Comparison of ENCODE assay signal across 3 cellular contexts in the genomic region with DNA sequence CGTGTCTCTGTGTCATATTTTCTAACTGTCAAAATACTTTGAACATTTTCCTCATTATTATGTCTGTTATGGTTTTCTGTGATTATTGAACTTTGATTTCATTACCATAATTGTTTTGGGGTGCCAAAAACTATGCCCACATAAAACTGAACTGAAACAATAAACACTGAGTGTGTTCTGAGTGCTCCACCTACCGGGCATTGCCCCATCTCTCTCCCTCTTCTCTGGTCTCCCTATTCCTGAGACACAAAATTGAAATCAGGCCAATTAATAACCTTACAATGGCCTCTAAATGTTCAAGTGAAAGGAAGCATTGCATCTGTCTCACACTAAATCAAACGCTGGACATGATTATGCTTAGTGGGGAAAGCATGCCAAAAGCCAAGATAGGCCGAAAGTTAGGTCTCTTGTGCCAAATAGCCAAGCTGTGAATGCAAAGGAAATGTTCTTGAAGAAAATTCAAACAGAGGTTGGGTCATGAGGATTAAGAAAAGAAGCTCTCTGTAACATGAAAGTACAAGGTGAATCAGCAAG.
TF ChIP-seq lines count a peak whose summit lies in the region.

No MANE protein-coding gene starts in this region.

TF ChIP-seq in SK-N-SH, 30 proteins besides CTCF, POLR2A, EP300 and RAD21 (continued from another document):
- no peak for TF ChIP-seq FOXJ3 (CRISPR knock-in tag; IDR thresholded peaks at IDR 0.05)

TF ChIP-seq in SK-N-SH treated with all-trans-retinoic acid at 6 μM for 48 hours, 23 proteins besides CTCF, POLR2A, EP300 and RAD21 (continued from another document):
- TF ChIP-seq, protein P1, sequence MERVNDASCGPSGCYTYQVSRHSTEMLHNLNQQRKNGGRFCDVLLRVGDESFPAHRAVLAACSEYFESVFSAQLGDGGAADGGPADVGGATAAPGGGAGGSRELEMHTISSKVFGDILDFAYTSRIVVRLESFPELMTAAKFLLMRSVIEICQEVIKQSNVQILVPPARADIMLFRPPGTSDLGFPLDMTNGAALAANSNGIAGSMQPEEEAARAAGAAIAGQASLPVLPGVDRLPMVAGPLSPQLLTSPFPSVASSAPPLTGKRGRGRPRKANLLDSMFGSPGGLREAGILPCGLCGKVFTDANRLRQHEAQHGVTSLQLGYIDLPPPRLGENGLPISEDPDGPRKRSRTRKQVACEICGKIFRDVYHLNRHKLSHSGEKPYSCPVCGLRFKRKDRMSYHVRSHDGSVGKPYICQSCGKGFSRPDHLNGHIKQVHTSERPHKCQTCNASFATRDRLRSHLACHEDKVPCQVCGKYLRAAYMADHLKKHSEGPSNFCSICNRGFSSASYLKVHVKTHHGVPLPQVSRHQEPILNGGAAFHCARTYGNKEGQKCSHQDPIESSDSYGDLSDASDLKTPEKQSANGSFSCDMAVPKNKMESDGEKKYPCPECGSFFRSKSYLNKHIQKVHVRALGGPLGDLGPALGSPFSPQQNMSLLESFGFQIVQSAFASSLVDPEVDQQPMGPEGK (CRISPR knock-in tag; IDR thresholded peaks at IDR 0.05; ENCODE audit: borderline replicate concordance) = no peak
- TF ChIP-seq ZNF565 (CRISPR knock-in tag; conservative IDR thresholded peaks at IDR 0.05; ENCODE audit: low read depth) = no peak
- no peak for TF ChIP-seq CREB5 (CRISPR knock-in tag; IDR thresholded peaks at IDR 0.05; ENCODE audit: low read depth)
- TF ChIP-seq ZFP30 (CRISPR knock-in tag; IDR thresholded peaks at IDR 0.05) = no peak
- no peak for TF ChIP-seq ZC3H10 (CRISPR knock-in tag; IDR thresholded peaks at IDR 0.05)
- TF ChIP-seq TSHZ2 (CRISPR knock-in tag; IDR thresholded peaks at IDR 0.05) = no peak
- no peak for TF ChIP-seq ZNF8 (CRISPR knock-in tag; IDR thresholded peaks at IDR 0.05)
- no peak for TF ChIP-seq ZFP3 (CRISPR knock-in tag; IDR thresholded peaks at IDR 0.05)
- no peak for TF ChIP-seq GLIS3 (CRISPR knock-in tag; IDR thresholded peaks at IDR 0.05)
- no peak for TF ChIP-seq TCF4 (CRISPR knock-in tag; IDR thresholded peaks at IDR 0.05; ENCODE audit: borderline replicate concordance)
- TF ChIP-seq BACH2 (CRISPR knock-in tag; IDR thresholded peaks at IDR 0.05; ENCODE audit: borderline replicate concordance) = no peak
- no peak for TF ChIP-seq RARB (CRISPR knock-in tag; IDR thresholded peaks at IDR 0.05)
- TF ChIP-seq TOX (CRISPR knock-in tag; IDR thresholded peaks at IDR 0.05; ENCODE audit: borderline replicate concordance) = no peak
- TF ChIP-seq PPARA (CRISPR knock-in tag; IDR thresholded peaks at IDR 0.05; ENCODE audit: borderline replicate concordance) = no peak
- no peak for TF ChIP-seq ZNF70 (CRISPR knock-in tag; IDR thresholded peaks at IDR 0.05)
- no peak for TF ChIP-seq ESRRG (CRISPR knock-in tag; IDR thresholded peaks at IDR 0.05)

TF ChIP-seq in GM12878, 131 proteins besides CTCF, POLR2A, EP300 and RAD21:
- no peak for TF ChIP-seq ZBTB11 (CRISPR knock-in tag; IDR thresholded peaks at IDR 0.05)
- no peak for TF ChIP-seq ZBED1 (IDR thresholded peaks at IDR 0.05; ENCODE audit: borderline replicate concordance)
- TF ChIP-seq HDAC6 (IDR thresholded peaks at IDR 0.05; ENCODE audit: unreplicated experiment) = no peak
- TF ChIP-seq TCF12 (IDR thresholded peaks at IDR 0.05; ENCODE audit: low read depth, low read length) = no peak
- no peak for TF ChIP-seq BMI1 (IDR thresholded peaks at IDR 0.05; ENCODE audit: borderline replicate concordance)
- TF ChIP-seq, protein P2, sequence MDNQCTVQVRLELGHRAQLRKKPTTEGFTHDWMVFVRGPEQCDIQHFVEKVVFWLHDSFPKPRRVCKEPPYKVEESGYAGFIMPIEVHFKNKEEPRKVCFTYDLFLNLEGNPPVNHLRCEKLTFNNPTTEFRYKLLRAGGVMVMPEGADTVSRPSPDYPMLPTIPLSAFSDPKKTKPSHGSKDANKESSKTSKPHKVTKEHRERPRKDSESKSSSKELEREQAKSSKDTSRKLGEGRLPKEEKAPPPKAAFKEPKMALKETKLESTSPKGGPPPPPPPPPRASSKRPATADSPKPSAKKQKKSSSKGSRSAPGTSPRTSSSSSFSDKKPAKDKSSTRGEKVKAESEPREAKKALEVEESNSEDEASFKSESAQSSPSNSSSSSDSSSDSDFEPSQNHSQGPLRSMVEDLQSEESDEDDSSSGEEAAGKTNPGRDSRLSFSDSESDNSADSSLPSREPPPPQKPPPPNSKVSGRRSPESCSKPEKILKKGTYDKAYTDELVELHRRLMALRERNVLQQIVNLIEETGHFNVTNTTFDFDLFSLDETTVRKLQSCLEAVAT (IDR thresholded peaks at IDR 0.05) = no peak
- TF ChIP-seq SMAD5 (IDR thresholded peaks at IDR 0.05; ENCODE audit: low read depth) = no peak
- no peak for TF ChIP-seq RB1 (IDR thresholded peaks at IDR 0.05; ENCODE audit: borderline replicate concordance)
- TF ChIP-seq BRCA1 (IDR thresholded peaks at IDR 0.05; ENCODE audit: low read depth, low read length) = no peak
- TF ChIP-seq, protein P3, sequence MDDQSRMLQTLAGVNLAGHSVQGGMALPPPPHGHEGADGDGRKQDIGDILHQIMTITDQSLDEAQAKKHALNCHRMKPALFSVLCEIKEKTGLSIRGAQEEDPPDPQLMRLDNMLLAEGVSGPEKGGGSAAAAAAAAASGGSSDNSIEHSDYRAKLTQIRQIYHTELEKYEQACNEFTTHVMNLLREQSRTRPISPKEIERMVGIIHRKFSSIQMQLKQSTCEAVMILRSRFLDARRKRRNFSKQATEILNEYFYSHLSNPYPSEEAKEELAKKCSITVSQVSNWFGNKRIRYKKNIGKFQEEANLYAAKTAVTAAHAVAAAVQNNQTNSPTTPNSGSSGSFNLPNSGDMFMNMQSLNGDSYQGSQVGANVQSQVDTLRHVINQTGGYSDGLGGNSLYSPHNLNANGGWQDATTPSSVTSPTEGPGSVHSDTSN (IDR thresholded peaks at IDR 0.05; ENCODE audit: insufficient replicate concordance, low read depth, low read length) = no peak
- no peak for TF ChIP-seq CEBPB (IDR thresholded peaks at IDR 0.05; ENCODE audit: borderline replicate concordance in 1 of 2, low read depth in 2 of 2, low read length in 2 of 2)
- no peak for TF ChIP-seq NR2F1 (conservative IDR thresholded peaks at IDR 0.05)
- TF ChIP-seq EZH2 (IDR thresholded peaks at IDR 0.05; ENCODE audit: borderline replicate concordance, control insufficient read depth, low read depth, low read length) = no peak
